Comparison of ENCODE assay signal across 8 cellular contexts in the genomic region with DNA sequence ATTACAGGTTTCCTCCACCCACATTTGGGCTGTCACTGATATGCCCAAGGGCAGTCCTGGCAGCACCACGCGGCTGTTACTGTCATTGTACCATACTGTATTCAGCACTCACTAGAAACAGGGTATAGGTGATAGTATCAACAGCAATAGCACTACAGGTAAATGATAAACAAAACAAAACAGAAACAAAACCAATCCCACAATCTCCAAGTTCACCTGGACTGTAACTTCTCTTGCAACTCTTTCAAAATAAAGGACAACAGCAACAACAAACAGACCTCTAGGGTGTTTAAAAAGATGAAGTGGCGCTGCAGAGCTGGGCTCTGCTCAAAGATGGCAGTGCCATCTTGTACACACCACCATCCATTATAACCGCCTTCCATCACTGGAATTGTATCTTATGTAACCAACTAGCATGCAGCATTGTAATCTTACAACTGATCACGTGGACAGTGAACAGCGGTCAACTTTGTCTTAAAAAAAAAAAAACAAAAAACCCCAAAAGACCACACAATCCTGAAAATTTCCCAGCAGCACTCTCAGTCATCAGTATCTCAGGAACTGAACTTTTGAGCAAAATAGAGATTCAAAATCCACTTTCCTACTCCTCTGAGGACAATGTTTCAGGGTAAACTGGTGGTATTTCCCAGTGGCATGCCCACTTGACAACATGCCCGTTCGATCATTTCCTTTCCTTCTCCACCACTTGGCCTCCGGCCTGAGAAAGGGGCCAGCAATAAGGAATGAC. TPM values are rescaled to one million over a fixed set of nuclear protein-coding genes. Genes with fewer than 3 reads are reported as not detected.
A peak's percentile ranks its signal among the peaks of the same experiment; 100 is the strongest.
DNase-seq lines count a peak whose midpoint lies in the region; ATAC-seq, FAIRE-seq and TF ChIP-seq lines count a peak whose summit lies in the region.

No MANE protein-coding gene starts in this region.

- H3K79me2 ChIP-seq in mammary epithelial cell (ENCODE audit: insufficient read depth, low read length) (peaks cover 80% of the 10 kb centered on the region), HepG2 (ENCODE audit: insufficient read depth, low read length) (peaks cover 76% of the 10 kb centered on the region)

- FAIRE-seq in HepG2 (lab: Jason Lieb, UNC), result peak; percentile 60

- in situ Hi-C loops in mammary epithelial cell (cut with MboI; ENCODE audit: low sequenced_read_pairs in 2 of 2) (loop anchor here (5.0 to 25.0 kb wide), 4 partner anchors 104 to 469 kb away; no protein-coding TSS in a partner anchor), HepG2 (cut with HindIII; ENCODE audit: extremely low pct_ligation_motif_present, low pct_unique_long_range_greater_than_20kb) (no loop called here)

- no peak for TF ChIP-seq RAD21 in HepG2 (CRISPR knock-in tag; IDR thresholded peaks at IDR 0.05)

- H3K4me2 ChIP-seq in mammary epithelial cell (ENCODE audit: insufficient read depth, low read depth, low read length) (peak overlapping the region; percentile 99), HepG2 (ENCODE audit: low read depth, low read length) (peak overlapping the region; percentile 85)

- TF ChIP-seq EP300 in HepG2 (IDR thresholded peaks at IDR 0.05; ENCODE audit: low read depth in 2 of 2, low read length in 2 of 2) (peak in 1 of 2 experiments; percentile 34; a peak in 2 of 4 replicates), HepG2 (CRISPR knock-in tag; IDR thresholded peaks at IDR 0.05; ENCODE audit: borderline replicate concordance) (no peak)

- H3K9me3 Mint-ChIP-seq in CD4-positive, alpha-beta memory T cell, result peaks cover 0 to 10% (median 0%) of the 10 kb centered on the region in 8 donors
- H3K9me3 Mint-ChIP-seq in IgD-negative memory B cell, result peaks cover 0 to 2% (median 1%) of the 10 kb centered on the region in 3 donors

- H3K27me3 ChIP-seq in CD4-positive, alpha-beta memory T cell (ENCODE audit: insufficient read depth, low read length), result no peaks in the 10 kb centered on the region
- H3K27me3 ChIP-seq in mammary epithelial cell (ENCODE audit: insufficient read depth, low read length), result no peaks in the 10 kb centered on the region
- H3K27me3 ChIP-seq in HepG2 (ENCODE audit: control insufficient read depth in 1 of 2, insufficient read depth in 2 of 2, low read length in 2 of 2), result no peaks in the 10 kb centered on the region; a peak in 2 of 5 replicates

- H3K27ac Mint-ChIP-seq in CD4-positive, alpha-beta memory T cell, result peak overlapping the region; percentile 96 to 100 (median 99)
- H3K27ac Mint-ChIP-seq in IgD-negative memory B cell, result peak overlapping the region; percentile 96 to 99 (median 98)

- TF ChIP-seq POLR2A in HepG2 (IDR thresholded peaks at IDR 0.05; ENCODE audit: insufficient read depth in 1 of 2, low read depth in 2 of 2, low read length in 2 of 2), result peak in 1 of 2 experiments; percentile 75; a peak in 1 of 4 replicates

- no TSS peak for BruUV-seq in mammary epithelial cell (replicated peaks; lab: Mats Ljungman, UMichigan)
- BruUV-seq in HepG2 (replicated peaks; lab: Mats Ljungman, UMichigan), result no TSS peak

- peaks cover 32 to 79% (median 53%) of the 10 kb centered on the region in 4 donors for H3K4me1 Mint-ChIP-seq in CD4-positive, alpha-beta memory T cell
- H3K4me1 Mint-ChIP-seq in IgD-negative memory B cell, result peaks cover 51 to 64% (median 58%) of the 10 kb centered on the region in 3 donors

- no peak for ATAC-seq in HepG2

- H3K36me3 ChIP-seq in CD4-positive, alpha-beta memory T cell (ENCODE audit: insufficient read depth, low read length), result peaks cover 28% of the 10 kb centered on the region
- H3K36me3 ChIP-seq in SK-N-MC (ENCODE audit: insufficient read depth, low read length), result peaks cover 34% of the 10 kb centered on the region
- H3K36me3 ChIP-seq in mammary epithelial cell (ENCODE audit: insufficient read depth, low read length), result peaks cover 20% of the 10 kb centered on the region
- peaks cover 5 to 13% of the 10 kb centered on the region in 2 experiments for H3K36me3 ChIP-seq in HepG2 (replicated peaks in 1 of 2; ENCODE audit: control insufficient read depth in 1 of 2, insufficient read depth in 2 of 2, low read length in 2 of 2)

- H3K9ac ChIP-seq in SK-N-MC (ENCODE audit: insufficient read length), result peak overlapping the region; percentile 28
- H3K9ac ChIP-seq in mammary epithelial cell (ENCODE audit: insufficient read depth, low read length), result peak overlapping the region; percentile 98
- H3K9ac ChIP-seq in HepG2 (ENCODE audit: insufficient read depth, low read depth, low read length), result peak overlapping the region; percentile 97

- H3K27me3 Mint-ChIP-seq in CD4-positive, alpha-beta memory T cell, result peaks cover 0 to 6% of the 10 kb centered on the region in 2 donors
- no peaks in the 10 kb centered on the region for H3K27me3 Mint-ChIP-seq in IgD-negative memory B cell

- H3K9me3 ChIP-seq in CD4-positive, alpha-beta memory T cell (ENCODE audit: control insufficient read depth in 1 of 2, low read length in 2 of 2), result no peaks in the 10 kb centered on the region
- H3K9me3 ChIP-seq in SK-N-MC (ENCODE audit: low read depth, low read length) (no peaks in the 10 kb centered on the region), mammary epithelial cell (replicated peaks; ENCODE audit: insufficient read depth, low read length) (no peaks in the 10 kb centered on the region), HepG2 (ENCODE audit: low read length) (no peaks in the 10 kb centered on the region)

- peaks cover 59% of the 10 kb centered on the region for H3K4me1 ChIP-seq in CD4-positive, alpha-beta memory T cell (ENCODE audit: insufficient read depth, low read length)
- H3K4me1 ChIP-seq in mammary epithelial cell (ENCODE audit: insufficient read depth, low read length) (peaks cover 23% of the 10 kb centered on the region), HepG2 (ENCODE audit: insufficient read depth, low read length) (peaks cover 22% of the 10 kb centered on the region)

- intact Hi-C loops in CD4-positive, alpha-beta memory T cell (cut with micrococcal nuclease), result no loop called here
- intact Hi-C loops in mammary epithelial cell (cut with micrococcal nuclease), result loop anchor here (1.0 to 10.0 kb wide), 4 partner anchors 42 to 211 kb away; no protein-coding TSS in a partner anchor
- intact Hi-C loops in HepG2 (cut with micrococcal nuclease; ENCODE audit: unreplicated experiment), result loop anchor here (10.0 kb wide), 1 partner anchor 209 kb away; no protein-coding TSS in a partner anchor

- peaks cover 45 to 63% of the 10 kb centered on the region in 2 donors for H3K36me3 Mint-ChIP-seq in CD4-positive, alpha-beta memory T cell
- peaks cover 9% of the 10 kb centered on the region for H3K36me3 Mint-ChIP-seq in IgD-negative memory B cell

- dilution Hi-C loops in mammary epithelial cell (cut with HindIII; ENCODE audit: low sequenced_read_pairs), result no loop called here

- H2AFZ ChIP-seq in mammary epithelial cell (ENCODE audit: low read depth, low read length), result no peak overlapping the region
- H2AFZ ChIP-seq in HepG2 (ENCODE audit: low read length), result no peak overlapping the region

- peak overlapping the region; percentile 94 to 100 (median 95) for H3K4me3 Mint-ChIP-seq in CD4-positive, alpha-beta memory T cell
- H3K4me3 Mint-ChIP-seq in IgD-negative memory B cell, result peak overlapping the region; percentile 90 to 98 (median 94)

- CTCF ChIA-PET in CD4-positive, alpha-beta memory T cell (lab: Charles Lee; ENCODE audit: partially characterized antibody), result interaction anchor here (1.1 to 4.1 kb wide), 2 partner anchors 8 to 119 kb away, joined by 3 to 18 read pairs; no protein-coding TSS in a partner anchor
- CTCF ChIA-PET in mammary epithelial cell (lab: Charles Lee; ENCODE audit: low non-redundant PET) (no interaction called here), HepG2 (lab: Yijun Ruan, JAX; ENCODE audit: low intra/inter-chr PET ratio, low total read pairs) (no interaction called here)

- POLR2A ChIA-PET in CD4-positive, alpha-beta memory T cell (lab: Charles Lee; ENCODE audit: partially characterized antibody), result interaction anchor here (0.7 to 10.8 kb wide), 12 partner anchors 7 to 372 kb away, joined by 3 to 146 read pairs (median 4); a partner anchor contains a TSS
- POLR2A ChIA-PET in HepG2 (lab: Yijun Ruan, JAX), result interaction anchor here (0.9 to 4.5 kb wide), 16 partner anchors 14 to 468 kb away, joined by 3 to 190 read pairs (median 8); no protein-coding TSS in a partner anchor

- TF ChIP-seq CTCF in mammary epithelial cell (conservative IDR thresholded peaks at IDR 0.05 in 1 of 2, IDR thresholded peaks at IDR 0.05 in 1 of 2; ENCODE audit: extremely low read depth in 1 of 2, insufficient read depth in 1 of 2, low read depth in 1 of 2, low read length in 2 of 2) (no peak), HepG2 (CRISPR knock-in tag; IDR thresholded peaks at IDR 0.05) (no peak)

- H3K4me3 ChIP-seq in CD4-positive, alpha-beta memory T cell (ENCODE audit: low read length in 2 of 2), result peak overlapping the region; percentile 77 to 92
- peak overlapping the region; percentile 88 for H3K4me3 ChIP-seq in SK-N-MC
- peak overlapping the region; percentile 54 to 93 (median 80) for H3K4me3 ChIP-seq in mammary epithelial cell (replicated peaks in 1 of 3; ENCODE audit: insufficient read depth in 1 of 3, low read depth in 2 of 3, low read length in 3 of 3)
- H3K4me3 ChIP-seq in HepG2 (replicated peaks in 1 of 3; ENCODE audit: insufficient read depth in 1 of 3, low read depth in 2 of 3, low read length in 3 of 3), result peak overlapping the region; percentile 87 to 91 (median 89)

- 2% methylated on average over 9 of the region's 9 CpGs for WGBS in mammary epithelial cell (ENCODE audit: low coverage, missing lambda C conversion rate)
- 2% methylated on average over 9 of the region's 9 CpGs for WGBS in HepG2 (ENCODE audit: low lambda C conversion rate)

- H4K20me1 ChIP-seq in mammary epithelial cell (ENCODE audit: insufficient read depth, low read length) (peaks cover 3% of the 10 kb centered on the region), HepG2 (ENCODE audit: insufficient read depth, low read length) (peaks cover 9% of the 10 kb centered on the region; the same call in 1 of the 2 replicates)

- H3K27ac ChIP-seq in CD4-positive, alpha-beta memory T cell (ENCODE audit: low read depth, low read length), result peak overlapping the region; percentile 96
- H3K27ac ChIP-seq in SK-N-MC (no peak overlapping the region), mammary epithelial cell (ENCODE audit: insufficient read depth, low read depth, low read length) (peak overlapping the region; percentile 87), HepG2 (ENCODE audit: extremely low read length, insufficient read depth, low read length) (peak overlapping the region; percentile 100)

- peak; percentile 59 to 77 (median 64) for DNase-seq in CD4-positive, alpha-beta memory T cell
- DNase-seq in SK-N-MC (ENCODE audit: low read depth, low spot score) (no peak), mammary epithelial cell (peak; percentile 65), HepG2 (ENCODE audit: low spot score) (peak; percentile 74), SHP77 treated with DMSO at 0.1 percent for 48 hours (lab: John Stamatoyannopoulos, UW) (no peak), 8988T (no peak)
- peak in 5 of 6 experiments; percentile 37 to 70 (median 46) for DNase-seq in stimulated activated naive CD4-positive, alpha-beta T cell (lab: John Stamatoyannopoulos, UW)

RNA-seq across cellular contexts. Expression of a gene that starts 3.8 kb away (rescaled TPM):
- total RNA-seq in CD4-positive, alpha-beta memory T cell, result 100 to 1,000 TPM; 162 to 164 TPM
- 10 to 100 TPM; 23.9 to 43.0 TPM for polyA plus RNA-seq in CD4-positive, alpha-beta memory T cell
- polyA plus RNA-seq in IgD-negative memory B cell (39.1 TPM), mammary epithelial cell (63.4 TPM), HepG2 (2011; rRNA removed) (140 and 180 TPM in 2 replicates)
- total RNA-seq in mammary epithelial cell (100 to 1,000 TPM in 1 of 2 donors, 10 to 100 TPM in 1; 75.3 to 109 TPM), HepG2 (2016; rRNA removed; fragmentation: Illumina TruSeq; extraction: Trizol) (127 and 147 TPM in 2 replicates)
- polyA minus RNA-seq in mammary epithelial cell, result 33.1 TPM
- 25.1 and 26.8 TPM in 2 replicates for total RNA-seq in HepG2 (2016; cell fraction: cytosol; rRNA removed; fragmentation: Illumina TruSeq; extraction: Trizol; ENCODE audit: low read depth)
- 104 and 154 TPM in 2 replicates for total RNA-seq in HepG2 (2016; cell fraction: insoluble cytoplasmic fraction; rRNA removed; fragmentation: Illumina TruSeq; extraction: Trizol)
- 85.2 and 85.5 TPM in 2 replicates for total RNA-seq in HepG2 (2016; cell fraction: membrane; rRNA removed; fragmentation: Illumina TruSeq; extraction: Trizol)
- 132 and 141 TPM in 2 replicates for total RNA-seq in HepG2 (2016; cell fraction: nucleus; rRNA removed; fragmentation: Illumina TruSeq; extraction: Trizol)
- polyA plus RNA-seq in HepG2 (2011; cell fraction: cytosol; rRNA removed), result 82.1 and 111 TPM in 2 replicates
- 491 and 557 TPM in 2 replicates for polyA plus RNA-seq in HepG2 (2011; cell fraction: nucleus; rRNA removed)
- 136 and 153 TPM in 2 replicates for polyA plus RNA-seq in HepG2 (2012)
- 22.4 and 23.1 TPM in 2 replicates for polyA plus RNA-seq in HepG2 (2016; cell fraction: cytosol; fragmentation: Illumina TruSeq; extraction: Trizol; ENCODE audit: low read depth)
- polyA plus RNA-seq in HepG2 (2016; cell fraction: insoluble cytoplasmic fraction; fragmentation: Illumina TruSeq; extraction: Trizol; ENCODE audit: low read depth), result 127 and 168 TPM in 2 replicates
- 58.5 and 65.6 TPM in 2 replicates for polyA plus RNA-seq in HepG2 (2016; cell fraction: membrane; fragmentation: Illumina TruSeq; extraction: Trizol; ENCODE audit: low read depth)
- 293 and 322 TPM in 2 replicates for polyA plus RNA-seq in HepG2 (2016; cell fraction: nucleus; fragmentation: Illumina TruSeq; extraction: Trizol; ENCODE audit: insufficient read depth, low read depth)
- 43.4 and 196 TPM in 2 replicates for polyA minus RNA-seq in HepG2 (2011; rRNA and poly(A)+ RNA removed; ENCODE audit: low replicate concordance)
- polyA minus RNA-seq in HepG2 (2011; cell fraction: cytosol; rRNA and poly(A)+ RNA removed), result 155 and 170 TPM in 2 replicates
- polyA minus RNA-seq in HepG2 (2011; cell fraction: nucleus; rRNA and poly(A)+ RNA removed), result 115 and 118 TPM in 2 replicates

Comparison
In these comparisons a context has a peak if more than half of its experiments do, and no peak if none do; other contexts are left out.
1. DNase-seq: peak in CD4-positive, alpha-beta memory T cell (5 of 5), mammary epithelial cell (single experiment), HepG2 (single experiment) and stimulated activated naive CD4-positive, alpha-beta T cell (5 of 6); none in SK-N-MC (single experiment), SHP77 treated with DMSO at 0.1 percent for 48 hours (single experiment) and 8988T (single experiment).
2. H3K9ac ChIP-seq: peak in every context shown above with its lines; median percentile 98 in mammary epithelial cell; 97 in HepG2; 28 in SK-N-MC.
3. Peak in every context shown above with its lines, with median percentiles within 50 percentile points of each other: H3K4me3 ChIP-seq.